ENCODE assay signal across 17 cellular contexts in genomic region chr1:21592086-21592865, GRCh38.
"Had no signal": no experiment of that assay in that cellular context is flagged by ENCODE, and none has a peak within 500 bp of the region (broad histone marks: within the 10 kb centered on the region; RNA-seq: fewer than 3 reads in every experiment).

No MANE protein-coding gene starts in this region.

- H3K36me3 ChIP-seq: cardiac muscle cell, colonic mucosa, tibial artery had no signal

- H3K27me3 ChIP-seq: cardiac muscle cell, colonic mucosa had no signal

- H3K4me3 ChIP-seq: cardiac muscle cell, colonic mucosa, skin epidermis, tibial artery had no signal

- H3K9me3 Mint-ChIP-seq: naive thymus-derived CD8-positive, alpha-beta T cell; stimulated activated naive B cell treated with anti-CD40 and anti-IgM and Interleukin-4, amounts not matched to agents 10 μg/mL and 1 μg/mL and 100 μg/mL, for 72 hours had no signal

- ATAC-seq: esophagus mucosa; left lobe of liver; naive thymus-derived CD8-positive, alpha-beta T cell; stimulated activated naive B cell treated with anti-CD40 and anti-IgM and Interleukin-4, amounts not matched to agents 10 μg/mL and 1 μg/mL and 100 μg/mL, for 72 hours had no signal

- H3K27ac Mint-ChIP-seq: stimulated activated naive B cell treated with anti-CD40 and anti-IgM and Interleukin-4, amounts not matched to agents 10 μg/mL and 1 μg/mL and 100 μg/mL, for 72 hours had no signal

- H3K9me3 ChIP-seq: colonic mucosa, tibial artery had no signal

- H3K4me1 ChIP-seq: colonic mucosa had no signal

- H3K27ac ChIP-seq: cardiac muscle cell, colonic mucosa, skin epidermis, tibial artery had no signal

- H3K36me3 Mint-ChIP-seq: naive thymus-derived CD8-positive, alpha-beta T cell; stimulated activated naive B cell treated with anti-CD40 and anti-IgM and Interleukin-4, amounts not matched to agents 10 μg/mL and 1 μg/mL and 100 μg/mL, for 72 hours had no signal

- H3K4me3 Mint-ChIP-seq: stimulated activated naive B cell treated with anti-CD40 and anti-IgM and Interleukin-4, amounts not matched to agents 10 μg/mL and 1 μg/mL and 100 μg/mL, for 72 hours had no signal

- DNase-seq: activated CD4-positive, alpha-beta T cell treated with anti-CD3 and anti-CD28 coated beads for 1 hour; activated CD4-positive, alpha-beta T cell treated with anti-CD3 and anti-CD28 coated beads, Interleukin-2, amount 50 U/mL, for 4 hours; activated naive CD4-positive, alpha-beta T cell treated with Interleukin-2 at 50 U/mL for 16 hours; activated T-cell treated with anti-CD3 and anti-CD28 coated beads for 4 hours; aorta; colonic mucosa; naive thymus-derived CD8-positive, alpha-beta T cell; nucleus accumbens; posterior cingulate gyrus; stimulated activated CD4-positive, alpha-beta T cell treated with anti-CD3 and anti-CD28 coated beads, Interleukin-15, amount 100 ng/mL, for 24 hours; stimulated activated CD4-positive, alpha-beta T cell treated with anti-CD3 and anti-CD28 coated beads, Interleukin-4, amount 100 ng/mL, for 1 hour; stimulated activated naive B cell treated with anti-CD40 and anti-IgM and Interleukin-4, amounts not matched to agents 10 μg/mL and 1 μg/mL and 100 μg/mL, for 72 hours; tibial artery had no signal
